In genomic region chr11:78069465-78069864, GRCh38 we compare ENCODE assay signal across 19 cellular contexts. TPM values are rescaled to one million over a fixed set of nuclear protein-coding genes. Genes with fewer than 3 reads are reported as not detected.
DNase-seq lines count a peak whose midpoint lies in the region; FAIRE-seq and TF ChIP-seq lines count a peak whose summit lies in the region.
"Had no signal": no experiment of that assay in that cellular context is flagged by ENCODE, and none has a peak within 500 bp of the region (broad histone marks: within the 10 kb centered on the region; RNA-seq: fewer than 3 reads in every experiment).

No MANE protein-coding gene starts in this region.

- intact Hi-C loops in ovary (cut with DNase I) = no loop called here

- TF ChIP-seq CTCF in fibroblast of mammary gland (conservative IDR thresholded peaks at IDR 0.05; ENCODE audit: control insufficient read depth, insufficient read depth, low read depth, low read length) = no peak
- TF ChIP-seq CTCF in ovary (IDR thresholded peaks at IDR 0.05) = no peak

- H3K4me3 ChIP-seq in fibroblast of mammary gland (ENCODE audit: control insufficient read depth, low read depth, low read length) (no peak overlapping the region), small intestine (ENCODE audit: low read depth in 1 of 2, low read length in 2 of 2) (no peak overlapping the region), ovary (no peak overlapping the region), GM23248 (no peak overlapping the region)
- H3K4me3 ChIP-seq: colonic mucosa, HAP-1, upper lobe of right lung had no signal

- peaks cover 45% of the 10 kb centered on the region for H3K79me2 ChIP-seq in GM23248 (ENCODE audit: insufficient read depth)

- no peak overlapping the region for H3K9ac ChIP-seq in GM23248

- H3K27ac ChIP-seq in small intestine (ENCODE audit: low read depth in 1 of 2, low read length in 1 of 2) = no peak overlapping the region
- no peak overlapping the region for H3K27ac ChIP-seq in ovary
- H3K27ac ChIP-seq in GM23248 = no peak overlapping the region
- H3K27ac ChIP-seq: colonic mucosa, upper lobe of right lung had no signal

- 48 to 60% (median 56%) methylated on average over 2 of the region's 2 CpGs for WGBS in small intestine, 3 donors
- WGBS in ovary, 3 donors = 47 to 63% (median 59%) methylated on average over 2 of the region's 2 CpGs
- WGBS in GM23248 (ENCODE audit: low coverage in 1 of 2, low lambda C conversion rate in 2 of 2, missing lambda C conversion rate in 2 of 2), 2 experiments = 52 to 54% methylated on average over 2 of the region's 2 CpGs

- H3F3A ChIP-seq in GM23248 (ENCODE audit: insufficient read depth) = no peaks in the 10 kb centered on the region

- peak; percentile 53 for DNase-seq in NCI-H82 (lab: John Stamatoyannopoulos, UW)
- DNase-seq in NCI-H82 treated with DMSO at 0.1 percent for 48 hours (lab: John Stamatoyannopoulos, UW; ENCODE audit: unreplicated experiment) = no peak
- DNase-seq in NCI-H1694 treated with DMSO at 0.1 percent for 48 hours (lab: John Stamatoyannopoulos, UW) = peak; percentile 9
- DNase-seq in fibroblast of mammary gland (ENCODE audit: low read depth) = peak; percentile 18
- DNase-seq in small intestine = peak; percentile 61
- DNase-seq in ovary = no peak
- DNase-seq in H4 (ENCODE audit: low spot score) = no peak
- DNase-seq in GM23248 = no peak
- DNase-seq: activated naive CD4-positive, alpha-beta T cell treated with anti-CD3 and anti-CD28 coated beads, Interleukin-2, amount 50 U/mL, for 16 hours; CD8-positive, alpha-beta memory T cell; colonic mucosa; MV-4-11; occipital lobe; SHP77 treated with DMSO at 0.1 percent for 48 hours; stimulated activated naive CD4-positive, alpha-beta T cell treated with Interleukin-2 at 50 U/mL for 16 hours; upper lobe of right lung had no signal

- in situ Hi-C loops in GM23248 (cut with MboI) = no loop called here

- no peaks in the 10 kb centered on the region for H3K4me1 ChIP-seq in small intestine (ENCODE audit: control insufficient read depth in 2 of 2, insufficient read depth in 1 of 2, low read depth in 1 of 2, low read length in 1 of 2)
- no peaks in the 10 kb centered on the region for H3K4me1 ChIP-seq in ovary (ENCODE audit: insufficient read depth)
- H3K4me1 ChIP-seq in GM23248 (ENCODE audit: insufficient read depth) = no peaks in the 10 kb centered on the region
- H3K4me1 ChIP-seq: colonic mucosa had no signal

- H3K36me3 ChIP-seq in small intestine (ENCODE audit: control insufficient read depth in 2 of 2, insufficient read depth in 2 of 2, low read length in 2 of 2) (peaks cover 4 to 11% of the 10 kb centered on the region in 2 donors), ovary (no peaks in the 10 kb centered on the region), GM23248 (ENCODE audit: low read depth) (peaks cover 32% of the 10 kb centered on the region)
- H3K36me3 ChIP-seq: colonic mucosa had no signal

- no peak for FAIRE-seq in small intestine (lab: Jason Lieb, UNC)

- H2AFZ ChIP-seq in GM23248 = no peak overlapping the region

- H3K9me3 ChIP-seq in small intestine (ENCODE audit: control insufficient read depth, low read depth) = no peaks in the 10 kb centered on the region
- H3K9me3 ChIP-seq in ovary = no peaks in the 10 kb centered on the region
- H3K9me3 ChIP-seq in GM23248 (ENCODE audit: low read depth) = no peaks in the 10 kb centered on the region
- H3K9me3 ChIP-seq: colonic mucosa, HAP-1, upper lobe of right lung had no signal

- H4K20me1 ChIP-seq in GM23248 (ENCODE audit: insufficient read depth) = no peaks in the 10 kb centered on the region

- no peak for TF ChIP-seq POLR2A in ovary (IDR thresholded peaks at IDR 0.05)

- H3K9me2 ChIP-seq in GM23248 (ENCODE audit: insufficient read depth) = no peaks in the 10 kb centered on the region

- no peak for TF ChIP-seq EP300 in ovary (IDR thresholded peaks at IDR 0.05)

- H3K27me3 ChIP-seq in small intestine (ENCODE audit: control insufficient read depth in 2 of 2, insufficient read depth in 2 of 2, low read length in 2 of 2) = no peaks in the 10 kb centered on the region
- H3K27me3 ChIP-seq in ovary = no peaks in the 10 kb centered on the region
- H3K27me3 ChIP-seq in GM23248 (replicated peaks; ENCODE audit: insufficient read depth) = no peaks in the 10 kb centered on the region
- H3K27me3 ChIP-seq: colonic mucosa, upper lobe of right lung had no signal

- H3K4me2 ChIP-seq in GM23248 (ENCODE audit: unreplicated experiment) = no peak overlapping the region

RNA-seq across cellular contexts. Expression of gene THRSP, which starts 5.8 kb away (rescaled TPM):
- polyA plus RNA-seq in small intestine (10 to 100 TPM in 1 of 3 donors, under 1 TPM in 1, not detected in 1; 0.54 to 17.5 TPM), ovary (1 to 10 TPM in 1 of 2 donors, not detected in 1; 1.1 TPM), GM23248 (2016; fragmentation: Nextera tagmentation; extraction: Ambion mirVana) (not detected in 2 replicates)
- under 1 TPM in 2 of 7 donors, not detected in 5; 0.18 to 0.40 TPM for total RNA-seq in ovary
- total RNA-seq in H4 (2014; rRNA removed; shearing (Covaris generic)) = not detected in 2 replicates
- not detected in 2 replicates for total RNA-seq in GM23248 (2014; rRNA removed; shearing (Covaris generic))
- total RNA-seq: CD8-positive, alpha-beta memory T cell; occipital lobe; T-helper 1 cell treated with Interleukin-12 subunit alpha and Interleukin-12 subunit beta and Interleukin-4 antibody, amounts not matched to agents 30 ng/mL and 1 ng/mL, for 36 hours; upper lobe of right lung had no signal
- polyA plus RNA-seq: CD8-positive, alpha-beta memory T cell; IgD-negative memory B cell had no signal

RNA-seq across cellular contexts. Expression of gene NDUFC2, which starts 10.2 kb away (rescaled TPM):
- polyA plus RNA-seq in small intestine (100 to 1,000 TPM; 172 to 381 (median 172) TPM), ovary (100 to 1,000 TPM in 1 of 2 donors, 10 to 100 TPM in 1; 77.2 to 154 TPM), GM23248 (2016; fragmentation: Nextera tagmentation; extraction: Ambion mirVana) (462 and 471 TPM in 2 replicates)
- total RNA-seq in ovary = 100 to 1,000 TPM in 6 of 7 donors, 10 to 100 TPM in 1; 59.0 to 158 (median 127) TPM
- total RNA-seq in H4 (2014; rRNA removed; shearing (Covaris generic)) = 121 and 127 TPM in 2 replicates
- total RNA-seq in GM23248 (2014; rRNA removed; shearing (Covaris generic)) = 69.0 and 86.6 TPM in 2 replicates

RNA-seq across cellular contexts. Expression of gene KCTD14, which starts 46.4 kb away (rescaled TPM):
- polyA plus RNA-seq in small intestine = 10 to 100 TPM in 1 of 3 donors, 1 to 10 TPM in 2; 4.9 to 11.1 (median 5.4) TPM
- total RNA-seq in ovary = 1 to 10 TPM in 4 of 7 donors, under 1 TPM in 3; 0.24 to 5.2 (median 1.5) TPM
- 1 to 10 TPM in 1 of 2 donors, under 1 TPM in 1; 0.73 to 2.7 TPM for polyA plus RNA-seq in ovary
- total RNA-seq in H4 (2014; rRNA removed; shearing (Covaris generic)) = 0.77 TPM in 1 of 2 replicates, not detected in the other
- total RNA-seq in GM23248 (2014; rRNA removed; shearing (Covaris generic)) = 0.63 and 1.4 TPM in 2 replicates
- 0.85 and 1.0 TPM in 2 replicates for polyA plus RNA-seq in GM23248 (2016; fragmentation: Nextera tagmentation; extraction: Ambion mirVana)

Comparison
In these comparisons a context has a peak if more than half of its experiments do, and no peak if none do; other contexts are left out.
1. DNase-seq: peak in NCI-H82 (single experiment), NCI-H1694 treated with DMSO at 0.1 percent for 48 hours (single experiment), fibroblast of mammary gland (single experiment) and small intestine (single experiment); none in NCI-H82 treated with DMSO at 0.1 percent for 48 hours (single experiment), ovary (0 of 5), H4 (single experiment) and GM23248 (single experiment).